1 cellular context compared by ENCODE assay signal in the genomic region with DNA sequence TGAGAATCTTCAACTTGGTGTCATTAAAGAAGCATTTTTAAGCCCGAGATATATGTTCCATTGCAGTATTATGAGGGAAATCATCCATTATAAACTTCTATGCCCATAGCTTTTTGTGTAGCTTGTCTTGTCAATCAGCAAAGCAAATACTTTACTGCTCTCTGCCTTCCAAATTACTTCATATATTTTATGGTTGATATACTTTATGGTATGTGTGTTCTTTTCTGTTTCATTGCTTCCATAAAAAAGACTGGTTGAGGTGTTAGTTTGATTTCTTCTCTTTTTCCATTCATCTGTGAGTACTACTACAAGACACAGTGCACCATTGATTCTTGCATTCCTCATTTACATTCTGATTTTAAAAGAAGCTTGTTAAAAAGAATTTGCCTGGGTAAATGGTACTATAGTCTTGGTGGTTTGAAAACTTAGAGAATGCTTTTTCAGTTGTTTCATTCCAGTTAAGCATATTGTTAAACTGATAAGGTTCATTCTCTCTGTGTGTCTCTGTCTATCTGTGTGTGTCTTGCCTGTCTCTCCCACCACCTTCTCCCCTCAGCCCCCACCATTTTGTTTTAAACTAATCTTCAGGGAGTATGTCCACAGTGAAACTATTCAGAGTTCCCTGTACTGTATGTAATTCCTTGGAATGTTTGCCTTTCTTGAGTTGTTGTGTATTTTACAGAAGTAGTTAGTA.
TF ChIP-seq lines count a peak whose summit lies in the region.

No MANE protein-coding gene starts in this region.

TF ChIP-seq in IMR-90, 13 proteins besides CTCF, POLR2A, EP300 and RAD21:
- TF ChIP-seq BHLHE40 (IDR thresholded peaks at IDR 0.05; ENCODE audit: low read depth, low read length) (no peak), MAZ (IDR thresholded peaks at IDR 0.05; ENCODE audit: borderline replicate concordance, low read depth, low read length) (no peak), MXI1 (IDR thresholded peaks at IDR 0.05; ENCODE audit: borderline replicate concordance, low read depth, low read length) (no peak), RFX5 (IDR thresholded peaks at IDR 0.05; ENCODE audit: low read depth, low read length) (no peak), RCOR1 (IDR thresholded peaks at IDR 0.05; ENCODE audit: insufficient replicate concordance, low read length) (no peak)
- TF ChIP-seq, protein P1, sequence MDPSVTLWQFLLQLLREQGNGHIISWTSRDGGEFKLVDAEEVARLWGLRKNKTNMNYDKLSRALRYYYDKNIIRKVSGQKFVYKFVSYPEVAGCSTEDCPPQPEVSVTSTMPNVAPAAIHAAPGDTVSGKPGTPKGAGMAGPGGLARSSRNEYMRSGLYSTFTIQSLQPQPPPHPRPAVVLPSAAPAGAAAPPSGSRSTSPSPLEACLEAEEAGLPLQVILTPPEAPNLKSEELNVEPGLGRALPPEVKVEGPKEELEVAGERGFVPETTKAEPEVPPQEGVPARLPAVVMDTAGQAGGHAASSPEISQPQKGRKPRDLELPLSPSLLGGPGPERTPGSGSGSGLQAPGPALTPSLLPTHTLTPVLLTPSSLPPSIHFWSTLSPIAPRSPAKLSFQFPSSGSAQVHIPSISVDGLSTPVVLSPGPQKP (IDR thresholded peaks at IDR 0.05; ENCODE audit: borderline replicate concordance, low read depth, low read length) = no peak
